ENCODE assay signal across 8 cellular contexts in genomic region chr22:30605449-30606110, GRCh38. TPM values are rescaled to one million over a fixed set of nuclear protein-coding genes. Genes with fewer than 3 reads are reported as not detected.
A peak's percentile ranks its signal among the peaks of the same experiment; 100 is the strongest.
DNase-seq lines count a peak whose midpoint lies in the region; ATAC-seq, FAIRE-seq and TF ChIP-seq lines count a peak whose summit lies in the region.

No MANE protein-coding gene starts in this region.

- H3K4me1 Mint-ChIP-seq in natural killer cell treated with Interleukin-12 subunit alpha and Interleukin-12 subunit beta and Interleukin-15 and Interleukin-18, amount 100 ng/mL, for 72 hours (ENCODE audit: low read depth in 2 of 2) = peaks cover 29 to 31% of the 10 kb centered on the region in 2 donors

- peak; percentile 68 for FAIRE-seq in GM12892 (lab: Jason Lieb, UNC)

- TF ChIP-seq CTCF in esophagus squamous epithelium (IDR thresholded peaks at IDR 0.05) = peak; percentile 33 to 71 (median 60)
- TF ChIP-seq CTCF in uterus (IDR thresholded peaks at IDR 0.05) = peak; percentile 46 to 76 (median 58)

- no peaks in the 10 kb centered on the region for H3K36me3 ChIP-seq in ACC112 (ENCODE audit: insufficient read depth, low read length)
- no peaks in the 10 kb centered on the region for H3K36me3 ChIP-seq in esophagus squamous epithelium
- no peaks in the 10 kb centered on the region for H3K36me3 ChIP-seq in uterus

- peak in 1 of 2 donors; percentile 37 for ATAC-seq in natural killer cell treated with Interleukin-12 subunit alpha and Interleukin-12 subunit beta and Interleukin-15 and Interleukin-18, amount 100 ng/mL, for 72 hours
- no peak for ATAC-seq in HG03139 (IDR thresholded peaks at IDR 0.05; ENCODE audit: unreplicated experiment)

- no peak for DNase-seq in GM12892 (ENCODE audit: insufficient read length)
- peak; percentile 25 for DNase-seq in NCI-H748 treated with DMSO at 0.1 percent for 48 hours (lab: John Stamatoyannopoulos, UW)
- peak; percentile 64 for DNase-seq in activated CD8-positive, alpha-beta memory T cell treated with anti-CD3 and anti-CD28 coated beads for 24 hours
- DNase-seq in esophagus squamous epithelium (lab: John Stamatoyannopoulos, UW) = no peak
- no peak for DNase-seq in natural killer cell treated with Interleukin-12 subunit alpha and Interleukin-12 subunit beta and Interleukin-15 and Interleukin-18, amount 100 ng/mL, for 72 hours (ENCODE audit: low spot score)
- DNase-seq in uterus = peak; percentile 45 to 56

- intact Hi-C loops in esophagus squamous epithelium (cut with DNase I) (loop anchor here (5.0 kb wide), 1 partner anchor 333 kb away; no protein-coding TSS in a partner anchor), uterus (cut with DNase I; ENCODE audit: low total_unique reads) (no loop called here)

- TF ChIP-seq POLR2A in GM12892 (IDR thresholded peaks at IDR 0.05; ENCODE audit: low read depth, low read length) = no peak
- no peak for TF ChIP-seq POLR2A in esophagus squamous epithelium (IDR thresholded peaks at IDR 0.05)
- no peak for TF ChIP-seq POLR2A in uterus (IDR thresholded peaks at IDR 0.05)

- H2AFZ ChIP-seq in ACC112 (ENCODE audit: low read length, unreplicated experiment) = no peak overlapping the region

- no peaks in the 10 kb centered on the region for H3K36me3 Mint-ChIP-seq in natural killer cell treated with Interleukin-12 subunit alpha and Interleukin-12 subunit beta and Interleukin-15 and Interleukin-18, amount 100 ng/mL, for 72 hours

- WGBS in esophagus squamous epithelium, 2 donors = 24 to 38% methylated on average over 9 of the region's 9 CpGs

- H3K79me2 ChIP-seq in ACC112 (ENCODE audit: control insufficient read depth, insufficient read depth, low read length, unreplicated experiment) = peaks cover 3% of the 10 kb centered on the region

- no peaks in the 10 kb centered on the region for H3K9me3 Mint-ChIP-seq in natural killer cell treated with Interleukin-12 subunit alpha and Interleukin-12 subunit beta and Interleukin-15 and Interleukin-18, amount 100 ng/mL, for 72 hours

- peaks cover 0 to 9% of the 10 kb centered on the region in 2 donors for H3K27me3 Mint-ChIP-seq in natural killer cell treated with Interleukin-12 subunit alpha and Interleukin-12 subunit beta and Interleukin-15 and Interleukin-18, amount 100 ng/mL, for 72 hours

- peak overlapping the region; percentile 51 for H3K4me3 Mint-ChIP-seq in natural killer cell treated with Interleukin-12 subunit alpha and Interleukin-12 subunit beta and Interleukin-15 and Interleukin-18, amount 100 ng/mL, for 72 hours

- H3K4me3 ChIP-seq in ACC112 (ENCODE audit: low read depth, low read length) (peak overlapping the region; percentile 88), esophagus squamous epithelium (peak overlapping the region in 3 of 4 donors; percentile 51 to 76 (median 52)), uterus (peak overlapping the region; percentile 35 to 39)

- H3K27me3 ChIP-seq in ACC112 (ENCODE audit: insufficient read depth, low read length) = no peaks in the 10 kb centered on the region
- no peaks in the 10 kb centered on the region for H3K27me3 ChIP-seq in esophagus squamous epithelium
- H3K27me3 ChIP-seq in uterus = no peaks in the 10 kb centered on the region

- H3K27ac Mint-ChIP-seq in natural killer cell treated with Interleukin-12 subunit alpha and Interleukin-12 subunit beta and Interleukin-15 and Interleukin-18, amount 100 ng/mL, for 72 hours = peak overlapping the region in 1 of 2 donors; percentile 29

- H3K4me1 ChIP-seq in ACC112 (ENCODE audit: control insufficient read depth, insufficient read depth, low read length, unreplicated experiment) (peaks cover 33% of the 10 kb centered on the region), esophagus squamous epithelium (peaks cover 27 to 50% (median 32%) of the 10 kb centered on the region in 3 donors), uterus (peaks cover 0 to 14% of the 10 kb centered on the region in 2 donors)

- H3K27ac ChIP-seq in ACC112 (ENCODE audit: low read depth, low read length) = no peak overlapping the region
- peak overlapping the region in 3 of 4 donors; percentile 32 to 77 (median 75) for H3K27ac ChIP-seq in esophagus squamous epithelium
- H3K27ac ChIP-seq in uterus = peak overlapping the region; percentile 82 to 85

- H3K9me3 ChIP-seq in esophagus squamous epithelium (no peaks in the 10 kb centered on the region), uterus (no peaks in the 10 kb centered on the region)

RNA-seq across cellular contexts. Expression of gene TCN2, which starts 1.4 kb away (rescaled TPM):
- 4.0 TPM for polyA plus RNA-seq in GM12892 (2012; ENCODE audit: missing spikeins)
- total RNA-seq in esophagus squamous epithelium = 10 to 100 TPM in 2 of 4 donors, 1 to 10 TPM in 2; 1.9 to 20.4 (median 10.4) TPM
- total RNA-seq in natural killer cell treated with Interleukin-12 subunit alpha and Interleukin-12 subunit beta and Interleukin-15 and Interleukin-18, amount 100 ng/mL, for 72 hours = under 1 TPM in 1 of 2 donors, not detected in 1; 0.19 TPM
- 10 to 100 TPM; 21.8 to 44.5 (median 30.3) TPM for total RNA-seq in uterus

RNA-seq across cellular contexts. Expression of gene PES1, which starts 13.9 kb away (rescaled TPM):
- polyA plus RNA-seq in GM12892 (2012; ENCODE audit: missing spikeins) = 50.4 TPM
- 10 to 100 TPM; 45.3 to 67.0 (median 58.4) TPM for total RNA-seq in esophagus squamous epithelium
- 100 to 1,000 TPM in 1 of 2 donors, 10 to 100 TPM in 1; 94.5 to 173 TPM for total RNA-seq in natural killer cell treated with Interleukin-12 subunit alpha and Interleukin-12 subunit beta and Interleukin-15 and Interleukin-18, amount 100 ng/mL, for 72 hours
- 10 to 100 TPM; 13.5 to 67.5 (median 44.9) TPM for total RNA-seq in uterus

RNA-seq across cellular contexts. Expression of gene SLC35E4, which starts 30.0 kb away (rescaled TPM):
- 0.23 TPM for polyA plus RNA-seq in GM12892 (2012; ENCODE audit: missing spikeins)
- total RNA-seq in esophagus squamous epithelium (1 to 10 TPM; 5.5 to 8.3 (median 6.3) TPM), uterus (10 to 100 TPM in 1 of 4 donors, 1 to 10 TPM in 1, under 1 TPM in 2; 0.29 to 11.7 (median 3.0) TPM)
- 1 to 10 TPM; 3.4 to 6.8 TPM for total RNA-seq in natural killer cell treated with Interleukin-12 subunit alpha and Interleukin-12 subunit beta and Interleukin-15 and Interleukin-18, amount 100 ng/mL, for 72 hours

RNA-seq across cellular contexts. Expression of gene GAL3ST1, which starts 31.1 kb away (rescaled TPM):
- polyA plus RNA-seq in GM12892 (2012; ENCODE audit: missing spikeins) = not detected
- total RNA-seq in esophagus squamous epithelium = 1 to 10 TPM in 2 of 4 donors, not detected in 2; 1.1 to 2.4 TPM
- not detected for total RNA-seq in natural killer cell treated with Interleukin-12 subunit alpha and Interleukin-12 subunit beta and Interleukin-15 and Interleukin-18, amount 100 ng/mL, for 72 hours
- 1 to 10 TPM in 2 of 4 donors, under 1 TPM in 1, not detected in 1; 0.26 to 6.6 (median 1.2) TPM for total RNA-seq in uterus

RNA-seq across cellular contexts. Expression of gene SEC14L6, which starts 59.0 kb away (rescaled TPM):
- polyA plus RNA-seq in GM12892 (2012; ENCODE audit: missing spikeins) = not detected
- total RNA-seq in esophagus squamous epithelium (under 1 TPM in 1 of 4 donors, not detected in 3; 0.19 TPM), uterus (1 to 10 TPM in 2 of 4 donors, under 1 TPM in 1, not detected in 1; under 0.01 to 4.8 (median 4.0) TPM)
- not detected for total RNA-seq in natural killer cell treated with Interleukin-12 subunit alpha and Interleukin-12 subunit beta and Interleukin-15 and Interleukin-18, amount 100 ng/mL, for 72 hours

Comparison
In these comparisons a context has a peak if more than half of its experiments do, and no peak if none do; other contexts are left out.
1. H3K4me3 ChIP-seq: peak in every context shown above with its lines; median percentile 88 in ACC112; 52 in esophagus squamous epithelium; 37 in uterus.
2. DNase-seq: peak in NCI-H748 treated with DMSO at 0.1 percent for 48 hours (single experiment), activated CD8-positive, alpha-beta memory T cell treated with anti-CD3 and anti-CD28 coated beads for 24 hours (single experiment) and uterus (2 of 2); none in GM12892 (single experiment), esophagus squamous epithelium (single experiment) and natural killer cell treated with Interleukin-12 subunit alpha and Interleukin-12 subunit beta and Interleukin-15 and Interleukin-18, amount 100 ng/mL, for 72 hours (single experiment).